In the genomic region with DNA sequence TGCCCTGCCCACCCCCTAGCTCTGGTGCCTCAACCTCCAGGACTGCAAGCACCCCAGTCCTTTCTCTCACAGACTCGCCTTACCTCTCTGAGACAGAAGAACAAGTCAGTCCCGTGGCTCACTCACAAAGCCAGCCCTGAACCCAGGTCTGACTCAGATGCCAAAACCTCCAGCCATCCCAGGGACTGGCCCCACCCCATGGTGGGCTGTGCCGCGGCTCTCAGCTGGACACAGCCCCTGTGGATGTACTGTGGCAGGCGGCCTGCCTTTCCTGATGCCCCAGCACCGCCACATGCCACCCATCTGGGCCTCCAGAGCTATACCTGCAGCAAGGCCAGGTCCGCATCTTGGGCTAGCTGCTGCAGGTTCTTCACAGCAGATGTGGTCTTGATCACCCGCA, we compare ENCODE assay signal across 22 cellular contexts. TPM values are rescaled to one million over a fixed set of nuclear protein-coding genes. Genes with fewer than 3 reads are reported as not detected.
DNase-seq lines count a peak whose midpoint lies in the region; ATAC-seq and TF ChIP-seq lines count a peak whose summit lies in the region.
"Had no signal": no experiment of that assay in that cellular context is flagged by ENCODE, and none has a peak within 500 bp of the region (broad histone marks: within the 10 kb centered on the region; RNA-seq: fewer than 3 reads in every experiment).

No MANE protein-coding gene starts in this region.

- H3K36me3 ChIP-seq in osteoblast (ENCODE audit: insufficient read depth, low read length) (peaks cover 21% of the 10 kb centered on the region), upper lobe of right lung (peaks cover 7% of the 10 kb centered on the region)
- H3K36me3 ChIP-seq: cardiac muscle cell had no signal

- H3K4me1 ChIP-seq in osteoblast (ENCODE audit: insufficient read depth, low read length), result peaks cover 13% of the 10 kb centered on the region
- peaks cover 20% of the 10 kb centered on the region for H3K4me1 ChIP-seq in upper lobe of right lung
- H3K4me1 ChIP-seq: SJCRH30 had no signal

- peaks cover 42% of the 10 kb centered on the region for H4K20me1 ChIP-seq in osteoblast (ENCODE audit: insufficient read depth, low read length)

- no peak for TF ChIP-seq CTCF in choroid plexus epithelial cell (conservative IDR thresholded peaks at IDR 0.05; ENCODE audit: low read depth, low read length)
- TF ChIP-seq CTCF in osteoblast (IDR thresholded peaks at IDR 0.05; ENCODE audit: extremely low read depth, low read depth, low read length), result no peak
- no peak for TF ChIP-seq CTCF in upper lobe of right lung (IDR thresholded peaks at IDR 0.05)
- no peak for TF ChIP-seq CTCF in GM10248 (IDR thresholded peaks at IDR 0.05; ENCODE audit: control extremely low read depth, extremely low read depth, low read depth, missing control alignments)

- ATAC-seq in upper lobe of right lung (no peak), HG02588 (IDR thresholded peaks at IDR 0.05; ENCODE audit: unreplicated experiment) (no peak)
- ATAC-seq: Panc1 had no signal

- no peaks in the 10 kb centered on the region for H3K79me2 ChIP-seq in osteoblast (ENCODE audit: insufficient read depth, low read length)
- H3K79me2 ChIP-seq: hepatocyte had no signal

- no peaks in the 10 kb centered on the region for H3K27me3 ChIP-seq in osteoblast (ENCODE audit: insufficient read depth, low read length)
- no peaks in the 10 kb centered on the region for H3K27me3 ChIP-seq in upper lobe of right lung
- H3K27me3 ChIP-seq: cardiac muscle cell, hepatocyte, SJCRH30 had no signal

- H3K4me3 ChIP-seq in choroid plexus epithelial cell (ENCODE audit: low read depth, low read length), result no peak overlapping the region
- H3K4me3 ChIP-seq in osteoblast (ENCODE audit: insufficient read depth, low read length), result no peak overlapping the region
- no peak overlapping the region for H3K4me3 ChIP-seq in upper lobe of right lung
- H3K4me3 ChIP-seq: cardiac muscle cell, GM12878, hepatocyte, mucosa of descending colon, SJCRH30 had no signal

- no peak overlapping the region for H2AFZ ChIP-seq in osteoblast (ENCODE audit: low read length)
- H2AFZ ChIP-seq: hepatocyte had no signal

- H3K4me2 ChIP-seq in osteoblast (ENCODE audit: insufficient read depth, low read length), result no peak overlapping the region
- H3K4me2 ChIP-seq: hepatocyte had no signal

- H3K27ac ChIP-seq in osteoblast (ENCODE audit: low read depth, low read length) (no peak overlapping the region), upper lobe of right lung (no peak overlapping the region)
- H3K27ac ChIP-seq: cardiac muscle cell, epithelial cell of prostate, hepatocyte, SJCRH30 had no signal

- H3K9me3 ChIP-seq in osteoblast (ENCODE audit: low read depth, low read length) (no peaks in the 10 kb centered on the region), upper lobe of right lung (no peaks in the 10 kb centered on the region)
- H3K9me3 ChIP-seq: mucosa of descending colon, SJCRH30 had no signal

- CTCF ChIA-PET in GM10248 (lab: Yijun Ruan, JAX), result interaction anchor here (1.4 to 18.3 kb wide), 7 partner anchors 26 to 252 kb away, joined by 4 to 701 read pairs (median 10); partner anchors contain the start of genes ARHGDIG, MPG and RHBDF1

- intact Hi-C loops in upper lobe of right lung (cut with DNase I), result no loop called here

- POLR2A ChIA-PET in GM10248 (lab: Yijun Ruan, JAX), result no interaction called here

- DNase-seq in EL (peak; percentile 65), LHCN-M2 (ENCODE audit: low read depth) (peak; percentile 49), choroid plexus epithelial cell (ENCODE audit: low read depth) (peak; percentile 43), osteoblast (ENCODE audit: insufficient read length, low spot score, missing footprints) (peak; percentile 89), upper lobe of right lung (no peak), OCI-M1 (lab: John Stamatoyannopoulos, UW) (no peak), GM10248 (ENCODE audit: extremely low spot score) (no peak)
- DNase-seq: activated effector memory CD4-positive, alpha-beta T cell treated with anti-CD3 and anti-CD28 coated beads, Interleukin-2, amount 50 U/mL, for 16 hours; CD8-positive, alpha-beta memory T cell; DMS153; mucosa of descending colon; NCI-H1105 treated with DMSO at 0.1 percent for 48 hours; NCI-H2081; SJCRH30; stimulated activated CD4-positive, alpha-beta T cell treated with anti-CD3 and anti-CD28 coated beads, Interleukin-4, amount 100 ng/mL, for 1 hour; stimulated activated naive CD4-positive, alpha-beta T cell treated with Interleukin-2 at 50 U/mL for 16 hours had no signal

RNA-seq across cellular contexts. Expression of gene MPG, which starts 19.8 kb away (rescaled TPM):
- 254 and 304 TPM in 2 replicates for total RNA-seq in LHCN-M2 (2014; rRNA removed)
- polyA plus RNA-seq in LHCN-M2 (2012), result 115 TPM
- 180 and 189 TPM in 2 replicates for total RNA-seq in osteoblast
- total RNA-seq in upper lobe of right lung, result 42.5 TPM

RNA-seq across cellular contexts. Expression of gene RHBDF1, which starts 25.4 kb away (rescaled TPM):
- total RNA-seq in LHCN-M2 (2014; rRNA removed) (91.8 and 93.7 TPM in 2 replicates), osteoblast (32.2 and 39.5 TPM in 2 replicates), upper lobe of right lung (48.4 TPM)
- polyA plus RNA-seq in LHCN-M2 (2012), result 34.3 TPM
- polyA plus RNA-seq: CD8-positive, alpha-beta memory T cell had no signal

RNA-seq across cellular contexts. Expression of gene NPRL3, which starts 40.7 kb away (rescaled TPM):
- total RNA-seq in LHCN-M2 (2014; rRNA removed) (11.5 and 21.8 TPM in 2 replicates), osteoblast (10.1 and 10.6 TPM in 2 replicates), upper lobe of right lung (30.6 TPM)
- 32.9 TPM for polyA plus RNA-seq in LHCN-M2 (2012)

RNA-seq across cellular contexts. Expression of gene SNRNP25, which starts 44.2 kb away (rescaled TPM):
- total RNA-seq in LHCN-M2 (2014; rRNA removed) (28.1 and 31.8 TPM in 2 replicates), osteoblast (9.4 and 14.5 TPM in 2 replicates), upper lobe of right lung (11.6 TPM)
- 67.0 TPM for polyA plus RNA-seq in LHCN-M2 (2012)

RNA-seq across cellular contexts. Expression of gene POLR3K, which starts 44.4 kb away (rescaled TPM):
- total RNA-seq in LHCN-M2 (2014; rRNA removed), result 4.0 and 6.7 TPM in 2 replicates
- polyA plus RNA-seq in LHCN-M2 (2012), result 20.5 TPM
- 1.4 and 2.1 TPM in 2 replicates for total RNA-seq in osteoblast
- 12.0 TPM for total RNA-seq in upper lobe of right lung

Comparison
In these comparisons a context has a peak if more than half of its experiments do, and no peak if none do; other contexts are left out.
1. DNase-seq: peak in EL (single experiment), LHCN-M2 (single experiment), choroid plexus epithelial cell (single experiment) and osteoblast (single experiment); none in upper lobe of right lung (single experiment), OCI-M1 (single experiment) and GM10248 (single experiment).